Comparison of ENCODE assay signal across 16 cellular contexts in the genomic region with DNA sequence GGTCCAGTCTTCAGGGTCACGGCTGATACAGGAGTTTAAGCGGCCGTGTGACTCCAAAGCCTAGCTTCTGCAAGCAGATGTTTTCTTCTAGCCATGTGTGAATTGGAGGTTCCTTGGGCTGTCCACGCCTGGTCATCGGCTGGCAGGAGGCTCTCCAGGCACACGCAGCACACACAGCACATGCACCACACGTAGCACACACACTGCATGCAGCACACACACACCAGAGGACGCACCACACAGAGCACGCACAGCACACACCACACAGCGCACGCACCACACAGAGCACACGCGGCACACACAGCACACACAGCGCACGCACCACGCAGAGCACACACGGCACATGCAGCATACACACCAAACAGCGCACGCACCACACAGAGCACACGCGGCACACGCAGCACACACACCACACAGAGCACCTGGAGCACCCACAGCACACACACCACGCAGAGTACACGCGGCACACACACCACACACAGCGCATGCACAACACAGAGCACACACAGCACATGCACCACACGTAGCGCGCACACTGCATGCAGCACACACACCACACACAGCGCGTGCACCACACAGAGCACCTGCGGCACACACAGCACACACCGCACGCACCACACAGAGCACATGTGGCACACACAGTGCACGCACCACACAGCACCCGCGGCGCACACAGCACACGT.
DNase-seq lines count a peak whose midpoint lies in the region; ATAC-seq and TF ChIP-seq lines count a peak whose summit lies in the region.
"Had no signal": no experiment of that assay in that cellular context is flagged by ENCODE, and none has a peak within 500 bp of the region (broad histone marks: within the 10 kb centered on the region; RNA-seq: fewer than 3 reads in every experiment).

No MANE protein-coding gene starts in this region.

- no peak for DNase-seq in HFFc6
- DNase-seq in coronary artery (ENCODE audit: low spot score), result no peak
- DNase-seq in stimulated activated effector memory CD8-positive, alpha-beta T cell treated with anti-CD3 and anti-CD28 coated beads, Interleukin-12 subunit alpha, Interleukin-12 subunit beta, amount 100 ng/mL, for 72 hours (ENCODE audit: low spot score in 2 of 2), result no peak
- no peak for DNase-seq in NCI-H510A (lab: John Stamatoyannopoulos, UW)
- DNase-seq in superior temporal gyrus (ENCODE audit: extremely low spot score), result no peak
- DNase-seq: DMS153, KG1, kidney glomerular epithelial cell, NCI-H1105 treated with DMSO at 0.1 percent for 48 hours, NCI-H345 had no signal

- H3K4me3 Mint-ChIP-seq in HFFc6, result no peak overlapping the region; the same call in 1 of the 2 replicates
- no peak overlapping the region for H3K4me3 Mint-ChIP-seq in stimulated activated effector memory CD8-positive, alpha-beta T cell treated with anti-CD3 and anti-CD28 coated beads, Interleukin-12 subunit alpha, Interleukin-12 subunit beta, amount 100 ng/mL, for 72 hours
- H3K4me3 Mint-ChIP-seq: B cell; stimulated activated naive CD8-positive, alpha-beta T cell treated with anti-CD3 and anti-CD28 coated beads, Interleukin-15, Interleukin-2, amounts not matched to agents 100 ng/mL and 50 ng/mL, for 24 hours had no signal

- H3K27me3 Mint-ChIP-seq in HFFc6 (ENCODE audit: insufficient read depth), result no peaks in the 10 kb centered on the region; the same call in none of the 2 replicates
- H3K27me3 Mint-ChIP-seq: B cell; stimulated activated naive CD8-positive, alpha-beta T cell treated with anti-CD3 and anti-CD28 coated beads, Interleukin-15, Interleukin-2, amounts not matched to agents 100 ng/mL and 50 ng/mL, for 24 hours had no signal

- H3K27ac ChIP-seq in coronary artery (peak overlapping the region; percentile 64 to 82), muscle layer of colon (ENCODE audit: low read depth, low read length) (peak overlapping the region; percentile 45)
- H3K27ac ChIP-seq: hepatocyte had no signal

- H3K27me3 ChIP-seq in muscle layer of colon (ENCODE audit: control insufficient read depth in 1 of 2, insufficient read depth in 2 of 2, low read length in 2 of 2), result no peaks in the 10 kb centered on the region
- H3K27me3 ChIP-seq: hepatocyte had no signal

- H3K4me3 ChIP-seq in coronary artery, result peak overlapping the region; percentile 33
- no peak overlapping the region for H3K4me3 ChIP-seq in muscle layer of colon (ENCODE audit: low read depth in 1 of 2, low read length in 2 of 2)
- H3K4me3 ChIP-seq: hepatocyte had no signal

- no peaks in the 10 kb centered on the region for H3K9me3 ChIP-seq in muscle layer of colon (ENCODE audit: low read length)

- TF ChIP-seq CTCF in HFFc6 (IDR thresholded peaks at IDR 0.05) (no peak), coronary artery (IDR thresholded peaks at IDR 0.05) (no peak)

- peak overlapping the region; percentile 38; the same call in 1 of the 2 replicates for H3K27ac Mint-ChIP-seq in HFFc6
- no peak overlapping the region for H3K27ac Mint-ChIP-seq in stimulated activated effector memory CD8-positive, alpha-beta T cell treated with anti-CD3 and anti-CD28 coated beads, Interleukin-12 subunit alpha, Interleukin-12 subunit beta, amount 100 ng/mL, for 72 hours
- H3K27ac Mint-ChIP-seq: B cell; stimulated activated naive CD8-positive, alpha-beta T cell treated with anti-CD3 and anti-CD28 coated beads, Interleukin-15, Interleukin-2, amounts not matched to agents 100 ng/mL and 50 ng/mL, for 24 hours had no signal

- peaks cover under 1% of the 10 kb centered on the region; the same call in 1 of the 2 replicates for H3K4me1 Mint-ChIP-seq in HFFc6 (ENCODE audit: low read depth)
- no peaks in the 10 kb centered on the region for H3K4me1 Mint-ChIP-seq in stimulated activated effector memory CD8-positive, alpha-beta T cell treated with anti-CD3 and anti-CD28 coated beads, Interleukin-12 subunit alpha, Interleukin-12 subunit beta, amount 100 ng/mL, for 72 hours
- H3K4me1 Mint-ChIP-seq: B cell had no signal

- no peaks in the 10 kb centered on the region for H3K9me3 Mint-ChIP-seq in HFFc6
- no peaks in the 10 kb centered on the region for H3K9me3 Mint-ChIP-seq in stimulated activated effector memory CD8-positive, alpha-beta T cell treated with anti-CD3 and anti-CD28 coated beads, Interleukin-12 subunit alpha, Interleukin-12 subunit beta, amount 100 ng/mL, for 72 hours
- H3K9me3 Mint-ChIP-seq: stimulated activated naive CD8-positive, alpha-beta T cell treated with anti-CD3 and anti-CD28 coated beads, Interleukin-15, Interleukin-2, amounts not matched to agents 100 ng/mL and 50 ng/mL, for 24 hours had no signal

- ATAC-seq in stimulated activated effector memory CD8-positive, alpha-beta T cell treated with anti-CD3 and anti-CD28 coated beads, Interleukin-12 subunit alpha, Interleukin-12 subunit beta, amount 100 ng/mL, for 72 hours, result peak; percentile 16
- ATAC-seq in GM18858 (IDR thresholded peaks at IDR 0.05; ENCODE audit: unreplicated experiment), result no peak
- ATAC-seq in HG02852 (IDR thresholded peaks at IDR 0.05; ENCODE audit: unreplicated experiment), result no peak

- peak overlapping the region; percentile 4 for H3K9ac ChIP-seq in muscle layer of colon (ENCODE audit: low read length)

- peaks cover 49% of the 10 kb centered on the region for H3K36me3 ChIP-seq in muscle layer of colon (ENCODE audit: insufficient read depth, low read length)

- peaks cover 85% of the 10 kb centered on the region for H3K4me1 ChIP-seq in muscle layer of colon (ENCODE audit: insufficient read depth, low read length)

- peaks cover 55% of the 10 kb centered on the region for H3K36me3 Mint-ChIP-seq in HFFc6 (ENCODE audit: low read depth)
- peaks cover 12% of the 10 kb centered on the region for H3K36me3 Mint-ChIP-seq in stimulated activated effector memory CD8-positive, alpha-beta T cell treated with anti-CD3 and anti-CD28 coated beads, Interleukin-12 subunit alpha, Interleukin-12 subunit beta, amount 100 ng/mL, for 72 hours
